In genomic region chr9:133348763-133349573, GRCh38 we compare ENCODE assay signal across 1 cellular context.
TF ChIP-seq lines count a peak whose summit lies in the region.

No MANE protein-coding gene starts in this region.

TF ChIP-seq in HEK293, 187 proteins besides CTCF, POLR2A, EP300 and RAD21 (continued from another document):
- TF ChIP-seq ZNF23 (tag by site-specific recombination; IDR thresholded peaks at IDR 0.05; ENCODE audit: borderline replicate concordance): no peak
- TF ChIP-seq ZNF701 (tag by site-specific recombination; IDR thresholded peaks at IDR 0.05): no peak
- TF ChIP-seq KLF17 (tag by site-specific recombination; IDR thresholded peaks at IDR 0.05): peak; percentile 44; the same call in 1 of the 2 replicates
- TF ChIP-seq ZNF394 (tag by site-specific recombination; IDR thresholded peaks at IDR 0.05; ENCODE audit: borderline replicate concordance): no peak
- no peak for TF ChIP-seq ZNF132 (tag by site-specific recombination; IDR thresholded peaks at IDR 0.05; ENCODE audit: borderline replicate concordance)
- no peak for TF ChIP-seq PRDM6 (tag by site-specific recombination; IDR thresholded peaks at IDR 0.05)
